20 cellular contexts compared by ENCODE assay signal in the genomic region with DNA sequence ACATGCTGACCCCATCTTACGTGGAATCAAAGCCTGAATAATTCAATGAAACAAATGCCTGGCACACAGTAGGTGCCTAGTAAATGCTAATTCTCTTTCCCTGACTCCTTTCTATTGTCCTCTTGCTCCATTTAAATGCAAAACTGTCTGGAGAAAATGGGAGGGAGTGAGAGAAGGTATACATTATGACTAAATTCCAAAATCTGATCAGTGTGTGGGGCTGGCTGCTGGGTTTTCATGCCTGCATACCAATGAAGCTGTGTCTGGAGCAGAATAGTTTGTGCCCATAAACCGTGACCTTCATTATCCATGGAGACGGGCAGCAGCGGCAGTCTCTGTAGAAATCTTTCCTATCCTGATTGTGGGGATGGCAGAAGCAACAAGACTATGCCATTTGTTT.
DNase-seq lines count a peak whose midpoint lies in the region; ATAC-seq and TF ChIP-seq lines count a peak whose summit lies in the region.
"Had no signal": no experiment of that assay in that cellular context is flagged by ENCODE, and none has a peak within 500 bp of the region (broad histone marks: within the 10 kb centered on the region; RNA-seq: fewer than 3 reads in every experiment).

No MANE protein-coding gene starts in this region.

- H3K36me3 Mint-ChIP-seq in brain (no peaks in the 10 kb centered on the region), natural killer cell (no peaks in the 10 kb centered on the region)
- H3K36me3 Mint-ChIP-seq: CD4-positive, alpha-beta memory T cell had no signal

- no peak for TF ChIP-seq CTCF in brain (conservative IDR thresholded peaks at IDR 0.05)
- TF ChIP-seq CTCF in natural killer cell (IDR thresholded peaks at IDR 0.05), result no peak

- H3K4me3 Mint-ChIP-seq in brain, result no peak overlapping the region
- H3K4me3 Mint-ChIP-seq in natural killer cell, result no peak overlapping the region
- H3K4me3 Mint-ChIP-seq: CD4-positive, alpha-beta memory T cell had no signal

- H3K27me3 Mint-ChIP-seq in brain, result peaks cover 14% of the 10 kb centered on the region
- peaks cover 25 to 40% of the 10 kb centered on the region in 2 donors for H3K27me3 Mint-ChIP-seq in natural killer cell (ENCODE audit: low read depth in 2 of 2)

- H3K36me3 ChIP-seq in HAP-1 (replicated peaks), result no peaks in the 10 kb centered on the region
- no peaks in the 10 kb centered on the region for H3K36me3 ChIP-seq in rectal smooth muscle tissue (ENCODE audit: control insufficient read depth, insufficient read depth, low read length)
- H3K36me3 ChIP-seq: BE2C, SJCRH30 had no signal

- H3K4me1 ChIP-seq in HAP-1, result peaks cover 23% of the 10 kb centered on the region
- peaks cover 18% of the 10 kb centered on the region for H3K4me1 ChIP-seq in rectal smooth muscle tissue (ENCODE audit: control insufficient read depth, insufficient read depth, low read length)
- H3K4me1 ChIP-seq: BE2C, SJCRH30 had no signal

- DNase-seq in HAP-1 (ENCODE audit: low spot score in 2 of 2), result peak; percentile 70 to 90
- peak; percentile 72 for DNase-seq in left kidney (ENCODE audit: low read depth, low spot score)
- DNase-seq in SHP77 (lab: John Stamatoyannopoulos, UW), result no peak
- no peak for DNase-seq in activated gamma-delta T cell (lab: John Stamatoyannopoulos, UW)
- no peak for DNase-seq in NCI-H748 (lab: John Stamatoyannopoulos, UW; ENCODE audit: unreplicated experiment)
- DNase-seq in natural killer cell, result no peak
- DNase-seq: ACHN; BE2C; CD4-positive, alpha-beta memory T cell; DND-41; GDM1; MM.1S; NCI-H1105 treated with DMSO at 0.1 percent for 48 hours; NCI-H2029; NCI-H524; OCI-M1; RPMI8226; SJCRH30 had no signal

- peak overlapping the region; percentile 44 for H3K27ac ChIP-seq in rectal smooth muscle tissue (ENCODE audit: low read depth, low read length)
- H3K27ac ChIP-seq: SJCRH30 had no signal

- no peaks in the 10 kb centered on the region for H3K9me3 ChIP-seq in HAP-1
- H3K9me3 ChIP-seq: BE2C had no signal

- peak overlapping the region in 4 of 5 experiments; percentile 54 to 88 (median 75) for H3K27ac Mint-ChIP-seq in brain
- no peak overlapping the region for H3K27ac Mint-ChIP-seq in natural killer cell

- intact Hi-C loops in natural killer cell (cut with micrococcal nuclease), result no loop called here

- no peak for ATAC-seq in natural killer cell

- peaks cover 2% of the 10 kb centered on the region; the same call in 1 of the 2 replicates for H3K27me3 ChIP-seq in HAP-1 (ENCODE audit: low read depth)
- no peaks in the 10 kb centered on the region for H3K27me3 ChIP-seq in rectal smooth muscle tissue (ENCODE audit: control insufficient read depth, insufficient read depth, low read length)
- H3K27me3 ChIP-seq: BE2C, SJCRH30 had no signal

- H3K4me1 Mint-ChIP-seq in brain (peaks cover 36% of the 10 kb centered on the region), natural killer cell (no peaks in the 10 kb centered on the region)

- peaks cover 0 to 7% (median 0%) of the 10 kb centered on the region in 5 experiments for H3K9me3 Mint-ChIP-seq in brain
- H3K9me3 Mint-ChIP-seq in natural killer cell, result no peaks in the 10 kb centered on the region

- H3K9ac ChIP-seq in rectal smooth muscle tissue (ENCODE audit: low read length), result no peak overlapping the region

- in situ Hi-C loops in HAP-1 (cut with MboI; ENCODE audit: low sequenced_read_pairs), result no loop called here

- H3K4me3 ChIP-seq in HAP-1 (no peak overlapping the region), rectal smooth muscle tissue (ENCODE audit: low read length) (no peak overlapping the region)
- H3K4me3 ChIP-seq: SJCRH30 had no signal

Comparison
In these comparisons a context has a peak if more than half of its experiments do, and no peak if none do; other contexts are left out.
1. DNase-seq: peak in HAP-1 (2 of 2) and left kidney (single experiment); none in SHP77 (0 of 2), activated gamma-delta T cell (single experiment), NCI-H748 (single experiment) and natural killer cell (single experiment).
2. H3K27ac Mint-ChIP-seq: peak in brain (4 of 5); none in natural killer cell (0 of 2).